ENCODE assay signal across 8 cellular contexts in genomic region chr7:139645572-139646523, GRCh38.
A peak's percentile ranks its signal among the peaks of the same experiment; 100 is the strongest.
DNase-seq lines count a peak whose midpoint lies in the region; ATAC-seq and TF ChIP-seq lines count a peak whose summit lies in the region.

No MANE protein-coding gene starts in this region.

- H3K4me3 ChIP-seq in gastroesophageal sphincter (no peak overlapping the region), osteoblast (ENCODE audit: insufficient read depth, low read length) (no peak overlapping the region), suprapubic skin (no peak overlapping the region)

- no peak for TF ChIP-seq EP300 in gastroesophageal sphincter (IDR thresholded peaks at IDR 0.05)
- no peak for TF ChIP-seq EP300 in suprapubic skin (IDR thresholded peaks at IDR 0.05)

- H3K9me3 ChIP-seq in gastroesophageal sphincter, result no peaks in the 10 kb centered on the region
- no peaks in the 10 kb centered on the region for H3K9me3 ChIP-seq in osteoblast (ENCODE audit: low read depth, low read length)
- no peaks in the 10 kb centered on the region for H3K9me3 ChIP-seq in suprapubic skin

- DNase-seq in Daoy (ENCODE audit: low read depth) (peak; percentile 84), MV-4-11 (lab: John Stamatoyannopoulos, UW) (peak; percentile 67), SIG-M5 treated with dmso at 0.1 percent for 504 hours (lab: John Stamatoyannopoulos, UW; ENCODE audit: unreplicated experiment) (peak; percentile 61), osteoblast (ENCODE audit: insufficient read length, low spot score, missing footprints) (peak; percentile 87), suprapubic skin (ENCODE audit: low spot score in 2 of 2) (peak; percentile 83 to 87), mesenteric fat pad (ENCODE audit: low spot score) (no peak)
- peak; percentile 51 to 74 (median 72) for DNase-seq in activated naive CD4-positive, alpha-beta T cell (lab: John Stamatoyannopoulos, UW)

- peaks cover 0 to 31% (median 0%) of the 10 kb centered on the region in 3 donors for H3K4me1 ChIP-seq in gastroesophageal sphincter
- H3K4me1 ChIP-seq in osteoblast (ENCODE audit: insufficient read depth, low read length), result peaks cover 13% of the 10 kb centered on the region
- peaks cover 14% of the 10 kb centered on the region for H3K4me1 ChIP-seq in suprapubic skin

- no peak overlapping the region for H2AFZ ChIP-seq in osteoblast (ENCODE audit: low read length)

- H3K27ac ChIP-seq in gastroesophageal sphincter (no peak overlapping the region), osteoblast (ENCODE audit: low read depth, low read length) (peak overlapping the region; percentile 42), suprapubic skin (no peak overlapping the region)

- H3K4me2 ChIP-seq in osteoblast (ENCODE audit: insufficient read depth, low read length), result no peak overlapping the region

- TF ChIP-seq CTCF in gastroesophageal sphincter (IDR thresholded peaks at IDR 0.05), result peak; percentile 89 to 92 (median 91)
- peak; percentile 90 for TF ChIP-seq CTCF in osteoblast (IDR thresholded peaks at IDR 0.05; ENCODE audit: extremely low read depth, low read depth, low read length)
- peak; percentile 83 to 88 for TF ChIP-seq CTCF in suprapubic skin (IDR thresholded peaks at IDR 0.05)

- 77 to 85% methylated on average over 3 to 4 of the region's 19 CpGs for WGBS in gastroesophageal sphincter (ENCODE audit: low coverage in 1 of 2), 2 donors
- 56% methylated on average over 19 of the region's 19 CpGs for WGBS in suprapubic skin

- H3K36me3 ChIP-seq in gastroesophageal sphincter (peaks cover 0 to 19% of the 10 kb centered on the region in 2 donors), osteoblast (ENCODE audit: insufficient read depth, low read length) (peaks cover 20% of the 10 kb centered on the region), suprapubic skin (no peaks in the 10 kb centered on the region)

- ATAC-seq in gastroesophageal sphincter, result no peak

- H3K79me2 ChIP-seq in osteoblast (ENCODE audit: insufficient read depth, low read length), result peaks cover 88% of the 10 kb centered on the region

- no peak for TF ChIP-seq POLR2A in gastroesophageal sphincter (IDR thresholded peaks at IDR 0.05)
- TF ChIP-seq POLR2A in suprapubic skin (IDR thresholded peaks at IDR 0.05), result no peak

- peaks cover 15% of the 10 kb centered on the region for H4K20me1 ChIP-seq in osteoblast (ENCODE audit: insufficient read depth, low read length)

- no peaks in the 10 kb centered on the region for H3K27me3 ChIP-seq in gastroesophageal sphincter
- no peaks in the 10 kb centered on the region for H3K27me3 ChIP-seq in osteoblast (ENCODE audit: insufficient read depth, low read length)
- H3K27me3 ChIP-seq in suprapubic skin, result no peaks in the 10 kb centered on the region
